10 cellular contexts compared by ENCODE assay signal in genomic region chr12:114685320-114685781, GRCh38. TPM values are rescaled to one million over a fixed set of nuclear protein-coding genes. Genes with fewer than 3 reads are reported as not detected.
DNase-seq lines count a peak whose midpoint lies in the region; TF ChIP-seq lines count a peak whose summit lies in the region.
"Had no signal": no experiment of that assay in that cellular context is flagged by ENCODE, and none has a peak within 500 bp of the region (broad histone marks: within the 10 kb centered on the region; RNA-seq: fewer than 3 reads in every experiment).

No MANE protein-coding gene starts in this region.

- CTCF ChIA-PET in PC-9 (lab: Charles Lee), result no interaction called here

- no peak overlapping the region for H2AFZ ChIP-seq in PC-9

- H3K9ac ChIP-seq in rectal smooth muscle tissue (ENCODE audit: low read length), result no peak overlapping the region

- H3K4me3 ChIP-seq in Peyer's patch (peak overlapping the region in 2 of 4 donors; percentile 61 to 81), foreskin fibroblast (ENCODE audit: low read depth in 1 of 2, low read length in 2 of 2) (peak overlapping the region; percentile 62 to 92), rectal smooth muscle tissue (ENCODE audit: low read length) (peak overlapping the region; percentile 79), PC-9 (no peak overlapping the region)

- no peaks in the 10 kb centered on the region for H3K27me3 ChIP-seq in Peyer's patch
- peaks cover 25% of the 10 kb centered on the region for H3K27me3 ChIP-seq in rectal smooth muscle tissue (ENCODE audit: control insufficient read depth, insufficient read depth, low read length)
- H3K27me3 ChIP-seq in PC-9 (ENCODE audit: insufficient read depth, low read depth), result peaks cover 89% of the 10 kb centered on the region

- no peaks in the 10 kb centered on the region for H3K9me2 ChIP-seq in PC-9 (ENCODE audit: insufficient read depth)

- H4K20me1 ChIP-seq in PC-9 (ENCODE audit: insufficient read depth), result no peaks in the 10 kb centered on the region

- peak overlapping the region in 3 of 4 donors; percentile 66 to 91 (median 89) for H3K27ac ChIP-seq in Peyer's patch
- H3K27ac ChIP-seq in rectal smooth muscle tissue (ENCODE audit: low read depth, low read length), result no peak overlapping the region
- no peak overlapping the region for H3K27ac ChIP-seq in PC-9

- POLR2A ChIA-PET in PC-9 (lab: Charles Lee; ENCODE audit: unreplicated experiment), result no interaction called here

- H3F3A ChIP-seq in PC-9 (ENCODE audit: insufficient read depth, low read depth), result no peaks in the 10 kb centered on the region

- no peak for TF ChIP-seq POLR2A in Peyer's patch (IDR thresholded peaks at IDR 0.05)

- H3K79me2 ChIP-seq in PC-9 (ENCODE audit: low read depth), result no peaks in the 10 kb centered on the region

- intact Hi-C loops in PC-9 (cut with micrococcal nuclease; ENCODE audit: unreplicated experiment), result no loop called here

- H3K4me2 ChIP-seq in PC-9, result no peak overlapping the region

- H3K4me1 ChIP-seq in Peyer's patch, result peaks cover 0 to 10% (median 1%) of the 10 kb centered on the region in 4 donors
- H3K4me1 ChIP-seq in rectal smooth muscle tissue (ENCODE audit: control insufficient read depth, insufficient read depth, low read length), result no peaks in the 10 kb centered on the region
- H3K4me1 ChIP-seq in PC-9 (replicated peaks; ENCODE audit: insufficient read depth), result no peaks in the 10 kb centered on the region

- H3K36me3 ChIP-seq in Peyer's patch, result no peaks in the 10 kb centered on the region
- no peaks in the 10 kb centered on the region for H3K36me3 ChIP-seq in rectal smooth muscle tissue (ENCODE audit: control insufficient read depth, insufficient read depth, low read length)
- H3K36me3 ChIP-seq in PC-9 (ENCODE audit: low read depth), result no peaks in the 10 kb centered on the region

- H3K9me3 ChIP-seq in Peyer's patch (peaks cover 0 to 4% (median 0%) of the 10 kb centered on the region in 4 donors), PC-9 (ENCODE audit: insufficient read depth, low read depth) (no peaks in the 10 kb centered on the region)

- no peak for TF ChIP-seq CTCF in Peyer's patch (IDR thresholded peaks at IDR 0.05)
- no peak for TF ChIP-seq CTCF in foreskin fibroblast (IDR thresholded peaks at IDR 0.05; ENCODE audit: low read depth, low read length)
- TF ChIP-seq CTCF in PC-9 (conservative IDR thresholded peaks at IDR 0.05), result no peak

- BruUV-seq in PC-9 (replicated peaks; lab: Mats Ljungman, UMichigan), result no TSS peak

- peak; percentile 51 for DNase-seq in EH (ENCODE audit: low read depth)
- DNase-seq in Peyer's patch, result no peak
- peak in 1 of 2 donors; percentile 76 for DNase-seq in foreskin fibroblast
- no peak for DNase-seq in PC-9
- no peak for DNase-seq in NCI-H345 treated with DMSO at 0.1 percent for 48 hours (lab: John Stamatoyannopoulos, UW; ENCODE audit: unreplicated experiment)
- DNase-seq in mucosa of gallbladder (ENCODE audit: low spot score), result no peak
- DNase-seq in SKM-1 (lab: John Stamatoyannopoulos, UW; ENCODE audit: unreplicated experiment), result no peak
- DNase-seq: stimulated activated CD4-positive, alpha-beta T cell treated with anti-CD3 and anti-CD28 coated beads, Interleukin-12 subunit alpha, Interleukin-12 subunit beta, amount 100 ng/mL, for 4 hours had no signal

RNA-seq across cellular contexts. Expression of gene TBX3, which starts 1.4 kb away (rescaled TPM):
- total RNA-seq in Peyer's patch (10 to 100 TPM; 50.3 to 90.0 (median 80.2) TPM), PC-9 (2021) (not detected in 2 replicates), mucosa of gallbladder (12.0 TPM)
- total RNA-seq: activated CD8-positive, alpha-beta memory T cell treated with anti-CD3 and anti-CD28 coated beads for 36 hours had no signal

Comparison
In these comparisons a context has a peak if more than half of its experiments do, and no peak if none do; other contexts are left out.
1. H3K27ac ChIP-seq: peak in Peyer's patch (3 of 4); none in rectal smooth muscle tissue (single experiment) and PC-9 (single experiment).
2. RNA of gene TBX3, which starts 1.4 kb away (total RNA-seq): 50.3 to 90.0 TPM in Peyer's patch and 12.0 TPM in mucosa of gallbladder (single experiment); not detected in PC-9; every median in the first group is over 10 times any median in the second.